ENCODE assay signal across 12 cellular contexts in genomic region chr2:12734914-12735654, GRCh38. TPM values are rescaled to one million over a fixed set of nuclear protein-coding genes. Genes with fewer than 3 reads are reported as not detected.
DNase-seq lines count a peak whose midpoint lies in the region; ATAC-seq and TF ChIP-seq lines count a peak whose summit lies in the region.
"Had no signal": no experiment of that assay in that cellular context is flagged by ENCODE, and none has a peak within 500 bp of the region (broad histone marks: within the 10 kb centered on the region; RNA-seq: fewer than 3 reads in every experiment).

No MANE protein-coding gene starts in this region.

- H3K9me3 Mint-ChIP-seq in memory B cell = no peaks in the 10 kb centered on the region

- peak overlapping the region; percentile 16 for H3K27ac ChIP-seq in RWPE1
- H3K27ac ChIP-seq in stomach = peak overlapping the region; percentile 2 to 72 (median 69)

- H3K27me3 ChIP-seq in stomach = no peaks in the 10 kb centered on the region

- CTCF ChIA-PET in RWPE1 (lab: Yijun Ruan, JAX) = no interaction called here

- no peaks in the 10 kb centered on the region for H3K9me3 ChIP-seq in stomach

- TF ChIP-seq CTCF in RWPE1 (conservative IDR thresholded peaks at IDR 0.05; ENCODE audit: low read depth) = no peak
- no peak for TF ChIP-seq CTCF in fibroblast of villous mesenchyme (IDR thresholded peaks at IDR 0.05; ENCODE audit: insufficient read depth, low read depth, low read length)
- TF ChIP-seq CTCF in stomach (IDR thresholded peaks at IDR 0.05) = no peak
- no peak for TF ChIP-seq CTCF in lower leg skin (IDR thresholded peaks at IDR 0.05)

- no peaks in the 10 kb centered on the region for H3K27me3 Mint-ChIP-seq in memory B cell

- intact Hi-C loops in stomach (cut with DNase I; ENCODE audit: low total_unique reads) (loop anchor here (10.0 kb wide), 3 partner anchors 190 to 870 kb away; no protein-coding TSS in a partner anchor), lower leg skin (cut with DNase I; ENCODE audit: low total_unique reads) (no loop called here)

- 77 to 84% (median 80%) methylated on average over 12 of the region's 12 CpGs for WGBS in stomach, 5 donors
- WGBS in lower leg skin, 2 donors = 85 to 88% methylated on average over 12 of the region's 12 CpGs

- peaks cover 38 to 73% (median 54%) of the 10 kb centered on the region in 4 donors for H3K4me1 ChIP-seq in stomach

- ATAC-seq in memory B cell (ENCODE audit: low read depth) = no peak

- DNase-seq in RWPE1 (ENCODE audit: low spot score) (no peak), fibroblast of villous mesenchyme (ENCODE audit: low read depth) (peak; percentile 69), memory B cell (ENCODE audit: low spot score in 2 of 2) (no peak), stomach (no peak), NCI-H345 treated with DMSO at 0.1 percent for 48 hours (lab: John Stamatoyannopoulos, UW; ENCODE audit: unreplicated experiment) (no peak), NCI-H1105 treated with DMSO at 0.1 percent for 48 hours (lab: John Stamatoyannopoulos, UW) (no peak), lower leg skin (ENCODE audit: low spot score in 2 of 2) (no peak)
- DNase-seq in stimulated activated CD4-positive, alpha-beta T cell treated with anti-CD3 and anti-CD28 coated beads, Interleukin-4, amount 100 ng/mL, for 1 hour = no peak
- DNase-seq: activated CD4-positive, alpha-beta T cell treated with anti-CD3 and anti-CD28 coated beads, Interleukin-2, amount 50 U/mL, for 4 hours; AML-193; amygdala; stimulated activated CD4-positive, alpha-beta T cell treated with anti-CD3 and anti-CD28 coated beads, Interleukin-2, amount 100 ng/mL, for 48 hours had no signal

- no peak overlapping the region for H3K4me3 Mint-ChIP-seq in memory B cell

- H3K27ac Mint-ChIP-seq in memory B cell = peak overlapping the region; percentile 63

- peaks cover 28% of the 10 kb centered on the region for H3K4me1 Mint-ChIP-seq in memory B cell

- peaks cover 27% of the 10 kb centered on the region for H3K36me3 Mint-ChIP-seq in memory B cell

- H3K36me3 ChIP-seq in stomach = peaks cover 24 to 89% (median 62%) of the 10 kb centered on the region in 4 donors

- peak; percentile 59 for TF ChIP-seq EP300 in stomach (IDR thresholded peaks at IDR 0.05)

- H3K4me3 ChIP-seq in fibroblast of villous mesenchyme (ENCODE audit: low read depth, low read length) (no peak overlapping the region), stomach (no peak overlapping the region), lower leg skin (ENCODE audit: low read depth, poor library complexity, severe bottlenecking) (no peak overlapping the region)

- no peak for TF ChIP-seq POLR2A in stomach (IDR thresholded peaks at IDR 0.05)
- no peak for TF ChIP-seq POLR2A in lower leg skin (IDR thresholded peaks at IDR 0.05)

- POLR2A ChIA-PET in RWPE1 (lab: Yijun Ruan, JAX; ENCODE audit: low non-redundant PET) = no interaction called here

RNA-seq across cellular contexts. Expression of gene TRIB2, which starts 18.3 kb away (rescaled TPM):
- total RNA-seq in fibroblast of villous mesenchyme (28.0 and 28.9 TPM in 2 replicates), stomach (100 to 1,000 TPM in 2 of 5 donors, 10 to 100 TPM in 2, 1 to 10 TPM in 1; 6.4 to 226 (median 91.0) TPM), lower leg skin (10 to 100 TPM; 26.1 to 52.5 (median 29.1) TPM)
- polyA plus RNA-seq in stomach = 10 to 100 TPM; 26.4 to 33.6 (median 29.8) TPM
